In genomic region chr5:69435276-69435884, GRCh38 we compare ENCODE assay signal across 7 cellular contexts. TPM values are rescaled to one million over a fixed set of nuclear protein-coding genes. Genes with fewer than 3 reads are reported as not detected.
DNase-seq lines count a peak whose midpoint lies in the region; TF ChIP-seq lines count a peak whose summit lies in the region.
"Not testable (repeated sequence)": the region's sequence is repeated elsewhere in the genome, so short reads cannot be mapped to it uniquely, and the experiment has no call there.

No MANE protein-coding gene starts in this region.

- 89 to 94% (median 92%) methylated on average over 5 of the region's 5 CpGs for WGBS in stomach, 5 donors

- H3K27ac ChIP-seq in stomach = peak overlapping the region in 4 of 5 donors; percentile 69 to 86 (median 76)

- DNase-seq in AG09309 (ENCODE audit: low read depth) (peak; percentile 29), EL (peak; percentile 34), HCEC 1CT (peak; percentile 57), LHCN-M2 (ENCODE audit: low read depth) (peak; percentile 21), dedifferentiated amniotic fluid mesenchymal stem cell (ENCODE audit: extremely low spot score) (peak; percentile 52), fibroblast of the aortic adventitia (ENCODE audit: low read depth) (peak; percentile 35)
- DNase-seq in stomach = not testable (repeated sequence)

- intact Hi-C loops in stomach (cut with DNase I; ENCODE audit: low total_unique reads) = not testable (repeated sequence)

- H3K36me3 ChIP-seq in stomach = peaks cover 0 to 15% (median 11%) of the 10 kb centered on the region in 4 donors

- peaks cover 0 to 23% (median 0%) of the 10 kb centered on the region in 4 donors for H3K4me1 ChIP-seq in stomach

- not testable (repeated sequence) for H3K27me3 ChIP-seq in stomach

- TF ChIP-seq CTCF in AG09309 (IDR thresholded peaks at IDR 0.05; ENCODE audit: control insufficient read depth, insufficient read depth, low read depth, low read length, missing control alignments); fibroblast of the aortic adventitia (IDR thresholded peaks at IDR 0.05; ENCODE audit: insufficient read depth, low read length); stomach (IDR thresholded peaks at IDR 0.05): not testable (repeated sequence)

- not testable (repeated sequence) for H3K9me3 ChIP-seq in stomach

- not testable (repeated sequence) for H3K4me3 ChIP-seq in AG09309 (ENCODE audit: control insufficient read depth, low read depth, low read length); fibroblast of the aortic adventitia (ENCODE audit: low read depth, low read length); stomach

- TF ChIP-seq EP300 in stomach (IDR thresholded peaks at IDR 0.05) = not testable (repeated sequence)

- not testable (repeated sequence) for TF ChIP-seq POLR2A in stomach (IDR thresholded peaks at IDR 0.05)

RNA-seq across cellular contexts. Expression of gene MARVELD2, which starts 20.5 kb away (rescaled TPM):
- total RNA-seq in LHCN-M2 (2014; rRNA removed) (0.26 TPM in 1 of 2 replicates, not detected in the other), fibroblast of the aortic adventitia (ENCODE audit: low replicate concordance) (0.63 and 0.65 TPM in 2 replicates), stomach (10 to 100 TPM in 4 of 5 donors, 1 to 10 TPM in 1; 5.3 to 37.1 (median 20.6) TPM)
- polyA plus RNA-seq in LHCN-M2 (2012) = not detected
- polyA plus RNA-seq in stomach = 1 to 10 TPM; 3.7 to 4.0 (median 3.8) TPM

RNA-seq across cellular contexts. Expression of gene OCLN, which starts 57.2 kb away (rescaled TPM):
- total RNA-seq in LHCN-M2 (2014; rRNA removed) = 0.06 TPM in 2 replicates
- polyA plus RNA-seq in LHCN-M2 (2012) = 0.04 TPM
- 1.1 and 3.0 TPM in 2 replicates for total RNA-seq in fibroblast of the aortic adventitia (ENCODE audit: low replicate concordance)
- total RNA-seq in stomach = 10 to 100 TPM; 17.5 to 81.9 (median 52.3) TPM
- polyA plus RNA-seq in stomach = 10 to 100 TPM in 1 of 3 donors, 1 to 10 TPM in 2; 4.4 to 12.5 (median 7.3) TPM
